24 cellular contexts compared by ENCODE assay signal in genomic region chr17:19676901-19677300, GRCh38. TPM values are rescaled to one million over a fixed set of nuclear protein-coding genes. Genes with fewer than 3 reads are reported as not detected.
"Had no signal": no experiment of that assay in that cellular context is flagged by ENCODE, and none has a peak within 500 bp of the region (broad histone marks: within the 10 kb centered on the region; RNA-seq: fewer than 3 reads in every experiment).

No MANE protein-coding gene starts in this region.

- DNase-seq: activated CD4-positive, alpha-beta T cell treated with anti-CD3 and anti-CD28 coated beads for 4 hours; activated CD4-positive, alpha-beta T cell treated with anti-CD3 and anti-CD28 coated beads, Interleukin-2, amount 50 U/mL, for 48 hours; activated CD4-positive, CD25-positive, alpha-beta regulatory T cell; activated effector memory CD4-positive, alpha-beta T cell treated with Interleukin-2 at 50 U/mL for 16 hours; activated naive CD4-positive, alpha-beta T cell treated with anti-CD3 and anti-CD28 coated beads, Interleukin-2, amount 10 ng/mL, durations not matched to agents 7 days and 5 days; activated T-cell treated with anti-CD3 and anti-CD28 coated beads, Interleukin-2, amount 50 U/mL, for 72 hours; amygdala; cortex of kidney; foreskin melanocyte; left ventricle myocardium superior; mesenchymal stem cell; naive B cell; nucleus accumbens; small intestine; stomach; T1000; transverse colon had no signal

- H3K9me3 Mint-ChIP-seq: activated naive CD4-positive, alpha-beta T cell treated with anti-CD3 and anti-CD28 coated beads, Interleukin-2, amount 10 ng/mL, durations not matched to agents 7 days and 5 days; activated T-cell treated with anti-CD3 and anti-CD28 coated beads, Interleukin-2, amount 50 U/mL, for 72 hours; naive B cell; stimulated activated memory B cell treated with anti-CD40 and anti-IgM and Interleukin-4, amounts not matched to agents 10 μg/mL and 1 μg/mL and 100 μg/mL, for 72 hours; T-helper 1 cell treated with Interleukin-12 subunit alpha and Interleukin-12 subunit beta and Interleukin-4 antibody, amounts not matched to agents 30 μg/mL and 1 μg/mL, for 36 hours had no signal

- H3K4me3 Mint-ChIP-seq: activated naive CD4-positive, alpha-beta T cell treated with anti-CD3 and anti-CD28 coated beads, Interleukin-2, amount 10 ng/mL, durations not matched to agents 7 days and 5 days; activated T-cell treated with anti-CD3 and anti-CD28 coated beads, Interleukin-2, amount 50 U/mL, for 72 hours; naive B cell; stimulated activated memory B cell treated with anti-CD40 and anti-IgM and Interleukin-4, amounts not matched to agents 10 μg/mL and 1 μg/mL and 100 μg/mL, for 72 hours; T-helper 1 cell treated with Interleukin-12 subunit alpha and Interleukin-12 subunit beta and Interleukin-4 antibody, amounts not matched to agents 30 μg/mL and 1 μg/mL, for 36 hours had no signal

- H3K4me1 Mint-ChIP-seq: activated naive CD4-positive, alpha-beta T cell treated with anti-CD3 and anti-CD28 coated beads, Interleukin-2, amount 10 ng/mL, durations not matched to agents 7 days and 5 days; stimulated activated memory B cell treated with anti-CD40 and anti-IgM and Interleukin-4, amounts not matched to agents 10 μg/mL and 1 μg/mL and 100 μg/mL, for 72 hours had no signal

- H3K27me3 Mint-ChIP-seq: activated naive CD4-positive, alpha-beta T cell treated with anti-CD3 and anti-CD28 coated beads, Interleukin-2, amount 10 ng/mL, durations not matched to agents 7 days and 5 days; naive B cell; stimulated activated memory B cell treated with anti-CD40 and anti-IgM and Interleukin-4, amounts not matched to agents 10 μg/mL and 1 μg/mL and 100 μg/mL, for 72 hours had no signal

- H3K27ac Mint-ChIP-seq: activated naive CD4-positive, alpha-beta T cell treated with anti-CD3 and anti-CD28 coated beads, Interleukin-2, amount 10 ng/mL, durations not matched to agents 7 days and 5 days; activated T-cell treated with anti-CD3 and anti-CD28 coated beads, Interleukin-2, amount 50 U/mL, for 72 hours; stimulated activated memory B cell treated with anti-CD40 and anti-IgM and Interleukin-4, amounts not matched to agents 10 μg/mL and 1 μg/mL and 100 μg/mL, for 72 hours; T-helper 1 cell treated with Interleukin-12 subunit alpha and Interleukin-12 subunit beta and Interleukin-4 antibody, amounts not matched to agents 30 μg/mL and 1 μg/mL, for 36 hours had no signal

- H3K27ac ChIP-seq: cardiac muscle cell, stomach, suprapubic skin, transverse colon had no signal

RNA-seq across cellular contexts. Expression of gene SLC47A2, which starts 39.5 kb away (rescaled TPM):
- total RNA-seq: activated CD8-positive, alpha-beta memory T cell treated with anti-CD3 and anti-CD28 coated beads for 36 hours; activated T-cell treated with anti-CD3 and anti-CD28 coated beads, Interleukin-2, amount 50 U/mL, for 72 hours; left ventricle myocardium superior; mucosa of gallbladder; sciatic nerve; stomach had no signal
